In genomic region chr4:39658756-39659155, GRCh38 we compare ENCODE assay signal across 16 cellular contexts. TPM values are rescaled to one million over a fixed set of nuclear protein-coding genes. Genes with fewer than 3 reads are reported as not detected.
DNase-seq lines count a peak whose midpoint lies in the region; ATAC-seq, FAIRE-seq and TF ChIP-seq lines count a peak whose summit lies in the region.
"Had no signal": no experiment of that assay in that cellular context is flagged by ENCODE, and none has a peak within 500 bp of the region (broad histone marks: within the 10 kb centered on the region; RNA-seq: fewer than 3 reads in every experiment).

No MANE protein-coding gene starts in this region.

- POLR2A ChIA-PET in BJ (lab: Charles Lee): no interaction called here
- POLR2A ChIA-PET in HepG2 (lab: Yijun Ruan, JAX): interaction anchor here (2.4 kb wide), 1 partner anchor 131 kb away, joined by 5 read pairs; the partner anchor contains the start of gene UGDH

- peaks cover 14% of the 10 kb centered on the region for H3K4me1 ChIP-seq in HepG2 (ENCODE audit: insufficient read depth, low read length)

- H3K36me3 ChIP-seq in BJ (ENCODE audit: control insufficient read depth, insufficient read depth, low read length): no peaks in the 10 kb centered on the region
- no peaks in the 10 kb centered on the region for H3K36me3 ChIP-seq in brain microvascular endothelial cell (replicated peaks)
- H3K36me3 ChIP-seq in HepG2 (replicated peaks in 1 of 2; ENCODE audit: control insufficient read depth in 1 of 2, insufficient read depth in 2 of 2, low read length in 2 of 2): no peaks in the 10 kb centered on the region
- H3K36me3 ChIP-seq: BLaER1 treated with 17β-estradiol and CSF1 and Interleukin-3, amounts not matched to agents 10 nM and 100 nM had no signal

- no peaks in the 10 kb centered on the region for H3K9me3 ChIP-seq in HepG2 (ENCODE audit: low read length)
- H3K9me3 ChIP-seq: BLaER1 treated with 17β-estradiol and CSF1 and Interleukin-3, amounts not matched to agents 10 nM and 100 nM had no signal

- TF ChIP-seq POLR2A in HepG2 (IDR thresholded peaks at IDR 0.05; ENCODE audit: insufficient read depth in 1 of 2, low read depth in 2 of 2, low read length in 2 of 2): no peak

- TF ChIP-seq EP300 in HepG2 (IDR thresholded peaks at IDR 0.05; ENCODE audit: low read depth in 2 of 2, low read length in 2 of 2) (no peak), HepG2 (CRISPR knock-in tag; IDR thresholded peaks at IDR 0.05; ENCODE audit: borderline replicate concordance) (no peak)

- BruUV-seq in HepG2 (replicated peaks; lab: Mats Ljungman, UMichigan): no TSS peak

- no peak for TF ChIP-seq RAD21 in HepG2 (CRISPR knock-in tag; IDR thresholded peaks at IDR 0.05)

- no peak for FAIRE-seq in HepG2 (lab: Jason Lieb, UNC)

- intact Hi-C loops in HepG2 (cut with micrococcal nuclease; ENCODE audit: unreplicated experiment): no loop called here

- no peak overlapping the region for H2AFZ ChIP-seq in HepG2 (ENCODE audit: low read length)

- H3K4me3 ChIP-seq in BJ (ENCODE audit: low read depth, low read length) (no peak overlapping the region), brain microvascular endothelial cell (ENCODE audit: low read depth, low read length) (no peak overlapping the region), HepG2 (replicated peaks in 1 of 3; ENCODE audit: insufficient read depth in 1 of 3, low read depth in 2 of 3, low read length in 3 of 3) (no peak overlapping the region)
- H3K4me3 ChIP-seq: BLaER1 treated with 17β-estradiol and CSF1 and Interleukin-3, amounts not matched to agents 10 nM and 100 nM had no signal

- no peaks in the 10 kb centered on the region for H3K79me2 ChIP-seq in HepG2 (ENCODE audit: insufficient read depth, low read length)

- CTCF ChIA-PET in BJ (lab: Yijun Ruan, JAX): interaction anchor here (0.6 to 6.0 kb wide), 10 partner anchors 10 to 192 kb away, joined by 3 to 32 read pairs (median 4); partner anchors contain the start of gene SMIM14
- CTCF ChIA-PET in HepG2 (lab: Yijun Ruan, JAX; ENCODE audit: low intra/inter-chr PET ratio, low total read pairs): no interaction called here

- H3K9ac ChIP-seq in HepG2 (ENCODE audit: insufficient read depth, low read depth, low read length): no peak overlapping the region
- H3K9ac ChIP-seq: BLaER1 treated with 17β-estradiol and CSF1 and Interleukin-3, amounts not matched to agents 10 nM and 100 nM; KMS-11 had no signal

- H3K27me3 ChIP-seq in BJ (ENCODE audit: control insufficient read depth, insufficient read depth, low read length) (no peaks in the 10 kb centered on the region), brain microvascular endothelial cell (replicated peaks) (no peaks in the 10 kb centered on the region), HepG2 (ENCODE audit: control insufficient read depth in 1 of 2, insufficient read depth in 2 of 2, low read length in 2 of 2) (no peaks in the 10 kb centered on the region)
- H3K27me3 ChIP-seq: BLaER1 treated with 17β-estradiol and CSF1 and Interleukin-3, amounts not matched to agents 10 nM and 100 nM had no signal

- no peak overlapping the region for H3K27ac ChIP-seq in brain microvascular endothelial cell
- no peak overlapping the region for H3K27ac ChIP-seq in HepG2 (ENCODE audit: extremely low read length, insufficient read depth, low read length)
- H3K27ac ChIP-seq: KMS-11 had no signal

- H4K20me1 ChIP-seq in HepG2 (ENCODE audit: insufficient read depth, low read length): no peaks in the 10 kb centered on the region
- H4K20me1 ChIP-seq: BLaER1 treated with 17β-estradiol and CSF1 and Interleukin-3, amounts not matched to agents 10 nM and 100 nM had no signal

- in situ Hi-C loops in brain microvascular endothelial cell (cut with HindIII; ENCODE audit: low pct_ligation_motif_present, low sequenced_read_pairs): no loop called here
- in situ Hi-C loops in HepG2 (cut with HindIII; ENCODE audit: extremely low pct_ligation_motif_present, low pct_unique_long_range_greater_than_20kb): no loop called here

- ATAC-seq in HepG2 (no peak), HG03354 (IDR thresholded peaks at IDR 0.05; ENCODE audit: poor library complexity, severe bottlenecking, unreplicated experiment) (no peak), HG02588 (IDR thresholded peaks at IDR 0.05; ENCODE audit: unreplicated experiment) (no peak)
- ATAC-seq: stimulated activated naive B cell treated with anti-CD40 and anti-IgM and Interleukin-4, amounts not matched to agents 10 μg/mL and 1 μg/mL and 100 μg/mL, for 72 hours; T-cell had no signal

- WGBS in HepG2 (ENCODE audit: low lambda C conversion rate): 56% methylated on average over 3 of the region's 3 CpGs

- no peak overlapping the region for H3K4me2 ChIP-seq in HepG2 (ENCODE audit: low read depth, low read length)
- H3K4me2 ChIP-seq: KMS-11 had no signal

- no peak for DNase-seq in BJ (ENCODE audit: low read depth)
- no peak for DNase-seq in brain microvascular endothelial cell
- DNase-seq in HepG2 (ENCODE audit: low spot score): no peak
- no peak for DNase-seq in retina
- DNase-seq in SW 1271 (lab: John Stamatoyannopoulos, UW): no peak
- DNase-seq: activated CD4-positive, alpha-beta T cell treated with anti-CD3 and anti-CD28 coated beads for 4 hours; activated T-cell treated with anti-CD3 and anti-CD28 coated beads, Interleukin-2, amount 50 U/mL, for 48 hours; mesendoderm; NCI-H1930; stimulated activated naive B cell treated with anti-CD40 and anti-IgM and Interleukin-4, amounts not matched to agents 10 μg/mL and 1 μg/mL and 100 μg/mL, for 72 hours; T-cell had no signal

- TF ChIP-seq CTCF in BJ (IDR thresholded peaks at IDR 0.05; ENCODE audit: insufficient read depth, low read depth, low read length): peak; percentile 38
- 0 out of 2 replicates have a peak, but pooled peaks have one; percentile 22 for TF ChIP-seq CTCF in LNCAP (IDR thresholded peaks at IDR 0.05)
- TF ChIP-seq CTCF in brain microvascular endothelial cell (IDR thresholded peaks at IDR 0.05; ENCODE audit: low read depth, low read length, missing control alignments): peak; percentile 41
- peak; percentile 22; the same call in 1 of the 2 replicates for TF ChIP-seq CTCF in HepG2 (CRISPR knock-in tag; IDR thresholded peaks at IDR 0.05)

TF ChIP-seq in HepG2, 621 proteins besides CTCF, POLR2A, EP300 and RAD21 (continues in another document):
- TF ChIP-seq ZNF101 (CRISPR knock-in tag; IDR thresholded peaks at IDR 0.05; ENCODE audit: borderline replicate concordance, low read depth): no peak
- no peak for TF ChIP-seq PTBP1 (IDR thresholded peaks at IDR 0.05; ENCODE audit: low read depth, low read length, poor library complexity, severe bottlenecking)
- TF ChIP-seq ZNF841 (CRISPR knock-in tag; IDR thresholded peaks at IDR 0.05; ENCODE audit: borderline replicate concordance): no peak

RNA-seq across cellular contexts. Expression of gene SMIM14, which starts 20.1 kb away (rescaled TPM):
- polyA plus RNA-seq in BJ (2011; rRNA removed) (25.4 and 41.9 TPM in 2 replicates), HepG2 (2011; rRNA removed) (20.1 and 28.1 TPM in 2 replicates)
- polyA minus RNA-seq in BJ (2011; rRNA and poly(A)+ RNA removed): 23.0 and 24.0 TPM in 2 replicates
- 16.3 and 26.2 TPM in 2 replicates for total RNA-seq in HepG2 (2016; rRNA removed; fragmentation: Illumina TruSeq; extraction: Trizol)
- 2.3 and 3.0 TPM in 2 replicates for total RNA-seq in HepG2 (2016; cell fraction: cytosol; rRNA removed; fragmentation: Illumina TruSeq; extraction: Trizol; ENCODE audit: low read depth)
- total RNA-seq in HepG2 (2016; cell fraction: insoluble cytoplasmic fraction; rRNA removed; fragmentation: Illumina TruSeq; extraction: Trizol): 16.9 and 24.5 TPM in 2 replicates
- 7.0 and 8.1 TPM in 2 replicates for total RNA-seq in HepG2 (2016; cell fraction: membrane; rRNA removed; fragmentation: Illumina TruSeq; extraction: Trizol)
- total RNA-seq in HepG2 (2016; cell fraction: nucleus; rRNA removed; fragmentation: Illumina TruSeq; extraction: Trizol): 4.2 and 6.0 TPM in 2 replicates
- 12.9 and 16.5 TPM in 2 replicates for polyA plus RNA-seq in HepG2 (2011; cell fraction: cytosol; rRNA removed)
- polyA plus RNA-seq in HepG2 (2011; cell fraction: nucleus; rRNA removed): 3.0 and 7.6 TPM in 2 replicates
- polyA plus RNA-seq in HepG2 (2012): 16.0 and 17.5 TPM in 2 replicates
- 3.3 and 4.9 TPM in 2 replicates for polyA plus RNA-seq in HepG2 (2016; cell fraction: cytosol; fragmentation: Illumina TruSeq; extraction: Trizol; ENCODE audit: low read depth)
- polyA plus RNA-seq in HepG2 (2016; cell fraction: insoluble cytoplasmic fraction; fragmentation: Illumina TruSeq; extraction: Trizol; ENCODE audit: low read depth): 22.5 and 24.5 TPM in 2 replicates
- polyA plus RNA-seq in HepG2 (2016; cell fraction: membrane; fragmentation: Illumina TruSeq; extraction: Trizol; ENCODE audit: low read depth): 7.2 and 7.6 TPM in 2 replicates
- polyA plus RNA-seq in HepG2 (2016; cell fraction: nucleus; fragmentation: Illumina TruSeq; extraction: Trizol; ENCODE audit: insufficient read depth, low read depth): 12.5 and 14.8 TPM in 2 replicates
- 5.9 and 20.5 TPM in 2 replicates for polyA minus RNA-seq in HepG2 (2011; rRNA and poly(A)+ RNA removed; ENCODE audit: low replicate concordance)
- 18.6 and 21.3 TPM in 2 replicates for polyA minus RNA-seq in HepG2 (2011; cell fraction: cytosol; rRNA and poly(A)+ RNA removed)
- 4.4 and 6.1 TPM in 2 replicates for polyA minus RNA-seq in HepG2 (2011; cell fraction: nucleus; rRNA and poly(A)+ RNA removed)

RNA-seq across cellular contexts. Expression of gene UBE2K, which starts 39.2 kb away (rescaled TPM):
- polyA plus RNA-seq in BJ (2011; rRNA removed) (44.1 and 67.8 TPM in 2 replicates), HepG2 (2011; rRNA removed) (58.7 and 81.0 TPM in 2 replicates)
- polyA minus RNA-seq in BJ (2011; rRNA and poly(A)+ RNA removed): 15.0 and 21.9 TPM in 2 replicates
- 36.2 and 72.9 TPM in 2 replicates for total RNA-seq in HepG2 (2016; rRNA removed; fragmentation: Illumina TruSeq; extraction: Trizol)
- total RNA-seq in HepG2 (2016; cell fraction: cytosol; rRNA removed; fragmentation: Illumina TruSeq; extraction: Trizol; ENCODE audit: low read depth): 15.9 and 16.7 TPM in 2 replicates
- total RNA-seq in HepG2 (2016; cell fraction: insoluble cytoplasmic fraction; rRNA removed; fragmentation: Illumina TruSeq; extraction: Trizol): 37.2 and 67.7 TPM in 2 replicates
- total RNA-seq in HepG2 (2016; cell fraction: membrane; rRNA removed; fragmentation: Illumina TruSeq; extraction: Trizol): 41.2 and 44.3 TPM in 2 replicates
- total RNA-seq in HepG2 (2016; cell fraction: nucleus; rRNA removed; fragmentation: Illumina TruSeq; extraction: Trizol): 23.8 and 34.5 TPM in 2 replicates
- 36.8 and 43.7 TPM in 2 replicates for polyA plus RNA-seq in HepG2 (2011; cell fraction: cytosol; rRNA removed)
- 9.1 and 13.3 TPM in 2 replicates for polyA plus RNA-seq in HepG2 (2011; cell fraction: nucleus; rRNA removed)
- 71.5 and 102 TPM in 2 replicates for polyA plus RNA-seq in HepG2 (2012)
- 47.8 and 57.7 TPM in 2 replicates for polyA plus RNA-seq in HepG2 (2016; cell fraction: cytosol; fragmentation: Illumina TruSeq; extraction: Trizol; ENCODE audit: low read depth)
- polyA plus RNA-seq in HepG2 (2016; cell fraction: insoluble cytoplasmic fraction; fragmentation: Illumina TruSeq; extraction: Trizol; ENCODE audit: low read depth): 134 and 143 TPM in 2 replicates
- polyA plus RNA-seq in HepG2 (2016; cell fraction: membrane; fragmentation: Illumina TruSeq; extraction: Trizol; ENCODE audit: low read depth): 73.6 and 85.5 TPM in 2 replicates
- 70.9 and 90.4 TPM in 2 replicates for polyA plus RNA-seq in HepG2 (2016; cell fraction: nucleus; fragmentation: Illumina TruSeq; extraction: Trizol; ENCODE audit: insufficient read depth, low read depth)
- polyA minus RNA-seq in HepG2 (2011; rRNA and poly(A)+ RNA removed; ENCODE audit: low replicate concordance): 16.0 and 22.7 TPM in 2 replicates
- polyA minus RNA-seq in HepG2 (2011; cell fraction: cytosol; rRNA and poly(A)+ RNA removed): 21.4 and 25.3 TPM in 2 replicates
- 15.2 and 17.0 TPM in 2 replicates for polyA minus RNA-seq in HepG2 (2011; cell fraction: nucleus; rRNA and poly(A)+ RNA removed)
